ENCODE assay signal across 1 cellular context in the genomic region with DNA sequence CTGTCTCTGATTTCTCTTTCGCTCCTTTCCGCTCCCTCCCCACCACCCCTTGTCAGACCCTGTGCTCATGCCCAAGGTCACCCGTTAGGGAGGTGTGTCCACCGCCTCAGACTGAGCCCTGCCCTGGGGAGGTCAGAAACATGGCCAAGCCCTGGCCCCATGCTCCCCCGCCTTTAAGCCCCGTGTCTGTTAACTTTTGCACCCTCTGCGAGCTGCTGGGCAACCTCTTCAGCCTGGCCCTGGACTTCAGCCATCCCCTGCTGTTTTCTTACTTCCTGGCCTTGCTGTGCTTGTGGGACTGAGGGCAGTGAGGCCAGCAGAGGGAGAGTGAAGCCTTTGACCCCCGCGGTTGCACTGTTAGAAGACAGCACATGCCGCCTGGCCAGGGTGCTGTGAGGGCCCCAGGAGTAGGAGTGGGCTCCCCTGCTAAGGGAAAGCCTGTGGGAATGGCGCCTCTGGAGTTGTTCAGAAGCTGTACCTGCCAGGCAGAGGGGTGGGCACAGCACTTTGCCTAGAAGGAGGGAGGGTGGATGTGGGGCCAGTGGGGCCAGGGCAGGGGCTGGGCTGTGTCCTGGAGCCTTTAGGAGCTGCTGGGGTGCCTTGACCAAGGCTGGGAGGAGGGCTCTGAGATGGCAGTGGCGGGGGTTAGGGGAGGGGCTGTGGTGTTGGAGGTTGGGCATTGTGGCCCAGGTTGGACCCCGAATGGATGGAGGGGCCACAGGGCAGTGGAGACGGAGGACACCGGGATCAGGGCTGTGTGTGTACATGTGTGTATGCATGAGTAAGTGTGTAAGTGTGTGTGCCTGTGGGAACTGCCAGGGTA.
TF ChIP-seq lines count a peak whose summit lies in the region.

No MANE protein-coding gene starts in this region.

TF ChIP-seq in GM23338, 12 proteins besides CTCF, POLR2A, EP300 and RAD21 (continued from another document):
- TF ChIP-seq, protein P1, sequence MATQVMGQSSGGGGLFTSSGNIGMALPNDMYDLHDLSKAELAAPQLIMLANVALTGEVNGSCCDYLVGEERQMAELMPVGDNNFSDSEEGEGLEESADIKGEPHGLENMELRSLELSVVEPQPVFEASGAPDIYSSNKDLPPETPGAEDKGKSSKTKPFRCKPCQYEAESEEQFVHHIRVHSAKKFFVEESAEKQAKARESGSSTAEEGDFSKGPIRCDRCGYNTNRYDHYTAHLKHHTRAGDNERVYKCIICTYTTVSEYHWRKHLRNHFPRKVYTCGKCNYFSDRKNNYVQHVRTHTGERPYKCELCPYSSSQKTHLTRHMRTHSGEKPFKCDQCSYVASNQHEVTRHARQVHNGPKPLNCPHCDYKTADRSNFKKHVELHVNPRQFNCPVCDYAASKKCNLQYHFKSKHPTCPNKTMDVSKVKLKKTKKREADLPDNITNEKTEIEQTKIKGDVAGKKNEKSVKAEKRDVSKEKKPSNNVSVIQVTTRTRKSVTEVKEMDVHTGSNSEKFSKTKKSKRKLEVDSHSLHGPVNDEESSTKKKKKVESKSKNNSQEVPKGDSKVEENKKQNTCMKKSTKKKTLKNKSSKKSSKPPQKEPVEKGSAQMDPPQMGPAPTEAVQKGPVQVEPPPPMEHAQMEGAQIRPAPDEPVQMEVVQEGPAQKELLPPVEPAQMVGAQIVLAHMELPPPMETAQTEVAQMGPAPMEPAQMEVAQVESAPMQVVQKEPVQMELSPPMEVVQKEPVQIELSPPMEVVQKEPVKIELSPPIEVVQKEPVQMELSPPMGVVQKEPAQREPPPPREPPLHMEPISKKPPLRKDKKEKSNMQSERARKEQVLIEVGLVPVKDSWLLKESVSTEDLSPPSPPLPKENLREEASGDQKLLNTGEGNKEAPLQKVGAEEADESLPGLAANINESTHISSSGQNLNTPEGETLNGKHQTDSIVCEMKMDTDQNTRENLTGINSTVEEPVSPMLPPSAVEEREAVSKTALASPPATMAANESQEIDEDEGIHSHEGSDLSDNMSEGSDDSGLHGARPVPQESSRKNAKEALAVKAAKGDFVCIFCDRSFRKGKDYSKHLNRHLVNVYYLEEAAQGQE (IDR thresholded peaks at IDR 0.05; ENCODE audit: unreplicated experiment) = no peak
- TF ChIP-seq, protein P2, sequence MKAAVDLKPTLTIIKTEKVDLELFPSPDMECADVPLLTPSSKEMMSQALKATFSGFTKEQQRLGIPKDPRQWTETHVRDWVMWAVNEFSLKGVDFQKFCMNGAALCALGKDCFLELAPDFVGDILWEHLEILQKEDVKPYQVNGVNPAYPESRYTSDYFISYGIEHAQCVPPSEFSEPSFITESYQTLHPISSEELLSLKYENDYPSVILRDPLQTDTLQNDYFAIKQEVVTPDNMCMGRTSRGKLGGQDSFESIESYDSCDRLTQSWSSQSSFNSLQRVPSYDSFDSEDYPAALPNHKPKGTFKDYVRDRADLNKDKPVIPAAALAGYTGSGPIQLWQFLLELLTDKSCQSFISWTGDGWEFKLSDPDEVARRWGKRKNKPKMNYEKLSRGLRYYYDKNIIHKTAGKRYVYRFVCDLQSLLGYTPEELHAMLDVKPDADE (IDR thresholded peaks at IDR 0.05) = no peak
- no peak for TF ChIP-seq POLR2AphosphoS5 (IDR thresholded peaks at IDR 0.05; ENCODE audit: low read depth)
- no peak for TF ChIP-seq JUNB (IDR thresholded peaks at IDR 0.05; ENCODE audit: unreplicated experiment)
- TF ChIP-seq ZNF331 (CRISPR knock-in tag; IDR thresholded peaks at IDR 0.05; ENCODE audit: low read depth) = no peak
- TF ChIP-seq, protein P3, sequence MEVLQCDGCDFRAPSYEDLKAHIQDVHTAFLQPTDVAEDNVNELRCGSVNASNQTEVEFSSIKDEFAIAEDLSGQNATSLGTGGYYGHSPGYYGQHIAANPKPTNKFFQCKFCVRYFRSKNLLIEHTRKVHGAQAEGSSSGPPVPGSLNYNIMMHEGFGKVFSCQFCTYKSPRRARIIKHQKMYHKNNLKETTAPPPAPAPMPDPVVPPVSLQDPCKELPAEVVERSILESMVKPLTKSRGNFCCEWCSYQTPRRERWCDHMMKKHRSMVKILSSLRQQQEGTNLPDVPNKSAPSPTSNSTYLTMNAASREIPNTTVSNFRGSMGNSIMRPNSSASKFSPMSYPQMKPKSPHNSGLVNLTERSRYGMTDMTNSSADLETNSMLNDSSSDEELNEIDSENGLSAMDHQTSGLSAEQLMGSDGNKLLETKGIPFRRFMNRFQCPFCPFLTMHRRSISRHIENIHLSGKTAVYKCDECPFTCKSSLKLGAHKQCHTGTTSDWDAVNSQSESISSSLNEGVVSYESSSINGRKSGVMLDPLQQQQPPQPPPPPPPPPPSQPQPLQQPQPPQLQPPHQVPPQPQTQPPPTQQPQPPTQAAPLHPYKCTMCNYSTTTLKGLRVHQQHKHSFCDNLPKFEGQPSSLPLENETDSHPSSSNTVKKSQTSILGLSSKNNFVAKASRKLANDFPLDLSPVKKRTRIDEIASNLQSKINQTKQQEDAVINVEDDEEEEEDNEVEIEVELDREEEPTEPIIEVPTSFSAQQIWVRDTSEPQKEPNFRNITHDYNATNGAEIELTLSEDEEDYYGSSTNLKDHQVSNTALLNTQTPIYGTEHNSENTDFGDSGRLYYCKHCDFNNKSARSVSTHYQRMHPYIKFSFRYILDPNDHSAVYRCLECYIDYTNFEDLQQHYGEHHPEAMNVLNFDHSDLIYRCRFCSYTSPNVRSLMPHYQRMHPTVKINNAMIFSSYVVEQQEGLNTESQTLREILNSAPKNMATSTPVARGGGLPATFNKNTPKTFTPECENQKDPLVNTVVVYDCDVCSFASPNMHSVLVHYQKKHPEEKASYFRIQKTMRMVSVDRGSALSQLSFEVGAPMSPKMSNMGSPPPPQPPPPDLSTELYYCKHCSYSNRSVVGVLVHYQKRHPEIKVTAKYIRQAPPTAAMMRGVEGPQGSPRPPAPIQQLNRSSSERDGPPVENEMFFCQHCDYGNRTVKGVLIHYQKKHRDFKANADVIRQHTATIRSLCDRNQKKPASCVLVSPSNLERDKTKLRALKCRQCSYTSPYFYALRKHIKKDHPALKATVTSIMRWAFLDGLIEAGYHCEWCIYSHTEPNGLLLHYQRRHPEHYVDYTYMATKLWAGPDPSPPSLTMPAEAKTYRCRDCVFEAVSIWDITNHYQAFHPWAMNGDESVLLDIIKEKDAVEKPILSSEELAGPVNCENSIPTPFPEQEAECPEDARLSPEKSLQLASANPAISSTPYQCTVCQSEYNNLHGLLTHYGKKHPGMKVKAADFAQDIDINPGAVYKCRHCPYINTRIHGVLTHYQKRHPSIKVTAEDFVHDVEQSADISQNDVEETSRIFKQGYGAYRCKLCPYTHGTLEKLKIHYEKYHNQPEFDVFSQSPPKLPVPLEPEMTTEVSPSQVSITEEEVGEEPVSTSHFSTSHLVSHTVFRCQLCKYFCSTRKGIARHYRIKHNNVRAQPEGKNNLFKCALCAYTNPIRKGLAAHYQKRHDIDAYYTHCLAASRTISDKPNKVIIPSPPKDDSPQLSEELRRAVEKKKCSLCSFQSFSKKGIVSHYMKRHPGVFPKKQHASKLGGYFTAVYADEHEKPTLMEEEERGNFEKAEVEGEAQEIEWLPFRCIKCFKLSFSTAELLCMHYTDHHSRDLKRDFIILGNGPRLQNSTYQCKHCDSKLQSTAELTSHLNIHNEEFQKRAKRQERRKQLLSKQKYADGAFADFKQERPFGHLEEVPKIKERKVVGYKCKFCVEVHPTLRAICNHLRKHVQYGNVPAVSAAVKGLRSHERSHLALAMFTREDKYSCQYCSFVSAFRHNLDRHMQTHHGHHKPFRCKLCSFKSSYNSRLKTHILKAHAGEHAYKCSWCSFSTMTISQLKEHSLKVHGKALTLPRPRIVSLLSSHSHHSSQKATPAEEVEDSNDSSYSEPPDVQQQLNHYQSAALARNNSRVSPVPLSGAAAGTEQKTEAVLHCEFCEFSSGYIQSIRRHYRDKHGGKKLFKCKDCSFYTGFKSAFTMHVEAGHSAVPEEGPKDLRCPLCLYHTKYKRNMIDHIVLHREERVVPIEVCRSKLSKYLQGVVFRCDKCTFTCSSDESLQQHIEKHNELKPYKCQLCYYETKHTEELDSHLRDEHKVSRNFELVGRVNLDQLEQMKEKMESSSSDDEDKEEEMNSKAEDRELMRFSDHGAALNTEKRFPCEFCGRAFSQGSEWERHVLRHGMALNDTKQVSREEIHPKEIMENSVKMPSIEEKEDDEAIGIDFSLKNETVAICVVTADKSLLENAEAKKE (CRISPR knock-in tag; IDR thresholded peaks at IDR 0.05) = no peak
- no peak for TF ChIP-seq STAT1 (IDR thresholded peaks at IDR 0.05; ENCODE audit: unreplicated experiment)
- no peak for TF ChIP-seq EZH2phosphoT487 (IDR thresholded peaks at IDR 0.05; ENCODE audit: unreplicated experiment)
